ENCODE assay signal across 10 cellular contexts in genomic region chr2:83081835-83082522, GRCh38.
DNase-seq lines count a peak whose midpoint lies in the region; ATAC-seq and TF ChIP-seq lines count a peak whose summit lies in the region.
"Had no signal": no experiment of that assay in that cellular context is flagged by ENCODE, and none has a peak within 500 bp of the region (broad histone marks: within the 10 kb centered on the region; RNA-seq: fewer than 3 reads in every experiment).

No MANE protein-coding gene starts in this region.

- H3K9me3 Mint-ChIP-seq in CD14-positive monocyte: peaks cover 0 to 11% (median 0%) of the 10 kb centered on the region in 7 donors

- H3K4me3 Mint-ChIP-seq in CD14-positive monocyte: no peak overlapping the region

- H3K27ac ChIP-seq in VCaP: peak overlapping the region; percentile 57

- peaks cover 0 to 2% (median 0%) of the 10 kb centered on the region in 3 donors for H3K27me3 Mint-ChIP-seq in CD14-positive monocyte (ENCODE audit: low read depth in 3 of 3)

- no peaks in the 10 kb centered on the region for H3K4me1 Mint-ChIP-seq in CD14-positive monocyte

- ATAC-seq in left ventricle myocardium superior: peak; percentile 99
- ATAC-seq in GM21515 (IDR thresholded peaks at IDR 0.05; ENCODE audit: unreplicated experiment): no peak
- ATAC-seq: HCT116 had no signal

- intact Hi-C loops in left ventricle myocardium superior (cut with micrococcal nuclease): no loop called here
- intact Hi-C loops in CD14-positive monocyte (cut with micrococcal nuclease): no loop called here

- H3K27ac Mint-ChIP-seq in CD14-positive monocyte: no peak overlapping the region

- TF ChIP-seq CTCF in VCaP (conservative IDR thresholded peaks at IDR 0.05) (no peak), CD14-positive monocyte (IDR thresholded peaks at IDR 0.05) (no peak)

- H3K36me3 Mint-ChIP-seq in CD14-positive monocyte: no peaks in the 10 kb centered on the region

- DNase-seq in Ammon's horn (ENCODE audit: low spot score) (peak; percentile 31), NCI-H128 (lab: John Stamatoyannopoulos, UW; ENCODE audit: unreplicated experiment) (peak; percentile 80), left ventricle myocardium superior (no peak), CD14-positive monocyte (ENCODE audit: low spot score) (no peak), putamen (ENCODE audit: low spot score) (no peak), LoVo (ENCODE audit: low spot score) (no peak)
- DNase-seq: stimulated activated CD4-positive, alpha-beta T cell treated with anti-CD3 and anti-CD28 coated beads, Interleukin-12 subunit alpha, Interleukin-12 subunit beta, amount 100 ng/mL, for 4 hours had no signal

Comparison
In these comparisons a context has a peak if more than half of its experiments do, and no peak if none do; other contexts are left out.
1. DNase-seq: peak in Ammon's horn (single experiment) and NCI-H128 (single experiment); none in left ventricle myocardium superior (single experiment), CD14-positive monocyte (single experiment), putamen (single experiment) and LoVo (single experiment).